ENCODE assay signal across 8 cellular contexts in genomic region chr1:50348449-50349241, GRCh38.
DNase-seq lines count a peak whose midpoint lies in the region; ATAC-seq, FAIRE-seq and TF ChIP-seq lines count a peak whose summit lies in the region.

No MANE protein-coding gene starts in this region.

- H3K27me3 ChIP-seq in Loucy (ENCODE audit: insufficient read depth, low read length, poor library complexity, severe bottlenecking) (no peaks in the 10 kb centered on the region), breast epithelium (no peaks in the 10 kb centered on the region)

- H3K9ac ChIP-seq in Loucy (ENCODE audit: low read depth, low read length, poor library complexity, severe bottlenecking) (no peak overlapping the region), kidney (ENCODE audit: low read length in 2 of 2) (no peak overlapping the region)

- H3K79me2 ChIP-seq in Loucy (ENCODE audit: insufficient read depth, low read length) = no peaks in the 10 kb centered on the region

- no peaks in the 10 kb centered on the region for H3K9me2 ChIP-seq in Loucy (replicated peaks; ENCODE audit: low read depth, low read length)

- TF ChIP-seq POLR2A in breast epithelium (IDR thresholded peaks at IDR 0.05) = no peak

- no peak overlapping the region for H3K4me2 ChIP-seq in Loucy (ENCODE audit: low read depth, low read length, poor library complexity, severe bottlenecking)

- H3K4me3 ChIP-seq in Loucy (ENCODE audit: low read length, poor library complexity, severe bottlenecking) = no peak overlapping the region
- H3K4me3 ChIP-seq in breast epithelium = no peak overlapping the region
- H3K4me3 ChIP-seq in kidney (ENCODE audit: low read length in 2 of 2) = no peak overlapping the region

- in situ Hi-C loops in Caki2 (cut with HindIII; ENCODE audit: low pct_unique_long_range_greater_than_20kb, low sequenced_read_pairs) = no loop called here

- no peaks in the 10 kb centered on the region for H3F3A ChIP-seq in Loucy (ENCODE audit: low read depth)

- H3K9me3 ChIP-seq in Loucy (ENCODE audit: insufficient read depth, low read depth, low read length) (no peaks in the 10 kb centered on the region), breast epithelium (peaks cover 0 to 5% of the 10 kb centered on the region in 2 donors), kidney (ENCODE audit: control insufficient read depth in 1 of 2, low read length in 2 of 2) (no peaks in the 10 kb centered on the region)

- H3K36me3 ChIP-seq in Loucy (ENCODE audit: insufficient read depth, low read length) (no peaks in the 10 kb centered on the region), breast epithelium (no peaks in the 10 kb centered on the region), kidney (ENCODE audit: control insufficient read depth in 1 of 2, insufficient read depth in 2 of 2, low read length in 2 of 2) (no peaks in the 10 kb centered on the region)

- no peaks in the 10 kb centered on the region for H4K20me1 ChIP-seq in Loucy (ENCODE audit: insufficient read depth, low read length, poor library complexity, severe bottlenecking)

- TF ChIP-seq CTCF in Loucy (conservative IDR thresholded peaks at IDR 0.05; ENCODE audit: low read length) (peak; percentile 88), breast epithelium (IDR thresholded peaks at IDR 0.05) (peak; percentile 57 to 70 (median 67)), kidney (IDR thresholded peaks at IDR 0.05; ENCODE audit: borderline replicate concordance, extremely low read depth, insufficient read depth) (peak; percentile 88)

- intact Hi-C loops in breast epithelium (cut with DNase I; ENCODE audit: low total_unique reads) (no loop called here), kidney (cut with DNase I) (no loop called here)

- peak; percentile 54 for DNase-seq in Caki2 (ENCODE audit: low read depth)
- peak; percentile 52 for DNase-seq in GM19240 (ENCODE audit: insufficient read length, low spot score)
- peak; percentile 80 for DNase-seq in SK-N-DZ (ENCODE audit: low spot score)
- DNase-seq in breast epithelium (ENCODE audit: low spot score in 2 of 2) = peak in 1 of 2 donors; percentile 26
- DNase-seq in kidney = no peak
- peak in 2 of 3 donors; percentile 21 to 30 for DNase-seq in stimulated activated CD4-positive, alpha-beta T cell treated with anti-CD3 and anti-CD28 coated beads, TNF-alpha, amount 100 ng/mL, for 48 hours (ENCODE audit: low read depth in 3 of 3)

- FAIRE-seq in kidney (lab: Jason Lieb, UNC) = no peak

- ATAC-seq in GM18858 (IDR thresholded peaks at IDR 0.05; ENCODE audit: unreplicated experiment) = no peak

- H3K27ac ChIP-seq in breast epithelium = no peak overlapping the region
- H3K27ac ChIP-seq in kidney (ENCODE audit: low read depth in 2 of 2, low read length in 2 of 2) = no peak overlapping the region

- no peak overlapping the region for H2AFZ ChIP-seq in Loucy (ENCODE audit: low read length)

- H3K4me1 ChIP-seq in Loucy (ENCODE audit: insufficient read depth, low read length, poor library complexity, severe bottlenecking) (no peaks in the 10 kb centered on the region), breast epithelium (no peaks in the 10 kb centered on the region), kidney (ENCODE audit: control insufficient read depth in 1 of 2, insufficient read depth in 1 of 2, low read depth in 1 of 2, low read length in 2 of 2) (no peaks in the 10 kb centered on the region)
